25 cellular contexts compared by ENCODE assay signal in genomic region chr2:217806480-217806760, GRCh38.
DNase-seq lines count a peak whose midpoint lies in the region; ATAC-seq and TF ChIP-seq lines count a peak whose summit lies in the region.
"Had no signal": no experiment of that assay in that cellular context is flagged by ENCODE, and none has a peak within 500 bp of the region (broad histone marks: within the 10 kb centered on the region; RNA-seq: fewer than 3 reads in every experiment).

No MANE protein-coding gene starts in this region.

- H3K27ac ChIP-seq in subcutaneous abdominal adipose tissue (ENCODE audit: low read depth, low read length) = peak overlapping the region; percentile 47
- H3K27ac ChIP-seq: body of pancreas, epithelial cell of prostate, VCaP had no signal

- H3K36me3 ChIP-seq in adipocyte (ENCODE audit: control insufficient read depth, insufficient read depth, low read length, severe bottlenecking) = peaks cover 92% of the 10 kb centered on the region
- peaks cover 14 to 98% (median 97%) of the 10 kb centered on the region in 5 donors for H3K36me3 ChIP-seq in subcutaneous abdominal adipose tissue (ENCODE audit: control insufficient read depth in 5 of 5, insufficient read depth in 5 of 5, low read length in 5 of 5)

- intact Hi-C loops in left cardiac atrium (cut with DNase I) = no loop called here

- H3K27me3 ChIP-seq in adipocyte (replicated peaks; ENCODE audit: control insufficient read depth, insufficient read depth, low read length) (no peaks in the 10 kb centered on the region), subcutaneous abdominal adipose tissue (ENCODE audit: control insufficient read depth in 5 of 5, insufficient read depth in 4 of 5, low read length in 5 of 5) (no peaks in the 10 kb centered on the region)
- H3K27me3 ChIP-seq: body of pancreas had no signal

- H3K4me3 ChIP-seq in adipocyte (ENCODE audit: low read length) = no peak overlapping the region
- no peak overlapping the region for H3K4me3 ChIP-seq in subcutaneous abdominal adipose tissue (ENCODE audit: low read depth in 1 of 5, low read length in 5 of 5)
- H3K4me3 ChIP-seq: body of pancreas had no signal

- H3K4me1 Mint-ChIP-seq in nephron = peaks cover 46% of the 10 kb centered on the region
- H3K4me1 Mint-ChIP-seq: activated naive CD8-positive, alpha-beta T cell treated with anti-CD3 and anti-CD28 coated beads, Interleukin-2, amount 50 U/mL, for 24 hours had no signal

- H3K27me3 Mint-ChIP-seq in nephron (ENCODE audit: low read depth) = no peaks in the 10 kb centered on the region

- no peak overlapping the region for H3K4me3 Mint-ChIP-seq in nephron
- H3K4me3 Mint-ChIP-seq: activated naive CD8-positive, alpha-beta T cell treated with anti-CD3 and anti-CD28 coated beads, Interleukin-2, amount 50 U/mL, for 24 hours; naive thymus-derived CD8-positive, alpha-beta T cell; stimulated activated memory B cell treated with anti-CD40 and anti-IgM and Interleukin-4, amounts not matched to agents 10 μg/mL and 1 μg/mL and 100 μg/mL, for 72 hours had no signal

- peaks cover 26% of the 10 kb centered on the region for H3K4me1 ChIP-seq in adipocyte (ENCODE audit: control insufficient read depth, insufficient read depth, low read length)
- peaks cover 3 to 61% (median 53%) of the 10 kb centered on the region in 5 donors for H3K4me1 ChIP-seq in subcutaneous abdominal adipose tissue (ENCODE audit: control insufficient read depth in 5 of 5, insufficient read depth in 5 of 5, low read length in 5 of 5)
- H3K4me1 ChIP-seq: body of pancreas had no signal

- H3K9ac ChIP-seq in adipocyte (ENCODE audit: low read length) (peak overlapping the region; percentile 5), subcutaneous abdominal adipose tissue (ENCODE audit: low read length in 5 of 5) (peak overlapping the region in 2 of 5 donors; percentile 4 to 18)

- peaks cover 44% of the 10 kb centered on the region for H3K36me3 Mint-ChIP-seq in nephron (ENCODE audit: low read depth)
- H3K36me3 Mint-ChIP-seq: naive thymus-derived CD8-positive, alpha-beta T cell; stimulated activated memory B cell treated with anti-CD40 and anti-IgM and Interleukin-4, amounts not matched to agents 10 μg/mL and 1 μg/mL and 100 μg/mL, for 72 hours had no signal

- DNase-seq in adipocyte (ENCODE audit: low read depth) (no peak), left cardiac atrium (peak; percentile 22), NCI-H2227 treated with DMSO at 0.1 percent for 48 hours (lab: John Stamatoyannopoulos, UW) (no peak), OCI-M2 (lab: John Stamatoyannopoulos, UW; ENCODE audit: unreplicated experiment) (no peak), DMS153 (lab: John Stamatoyannopoulos, UW) (no peak), D341Med (ENCODE audit: low spot score) (no peak)
- DNase-seq: ACHN; activated CD4-positive, alpha-beta T cell treated with anti-CD3 and anti-CD28 coated beads for 48 hours; activated gamma-delta T cell treated with Interleukin-2 at 50 U/mL for 16 hours; activated naive CD8-positive, alpha-beta T cell treated with anti-CD3 and anti-CD28 coated beads, Interleukin-2, amount 50 U/mL, for 24 hours; activated T-cell treated with anti-CD3 and anti-CD28 coated beads, Interleukin-2, amount 50 U/mL, for 1 hour; DMS53; head of caudate nucleus; IMR-90; kidney glomerular epithelial cell; naive thymus-derived CD8-positive, alpha-beta T cell; NCI-H1694; stimulated activated CD4-positive, alpha-beta T cell treated with anti-CD3 and anti-CD28 coated beads, Interleukin-4, amount 100 ng/mL, for 24 hours; T-helper 2 cell had no signal

- peak in 1 of 2 donors; percentile 5 for ATAC-seq in left cardiac atrium
- ATAC-seq: activated naive CD8-positive, alpha-beta T cell treated with anti-CD3 and anti-CD28 coated beads, Interleukin-2, amount 50 U/mL, for 24 hours; body of pancreas; naive thymus-derived CD8-positive, alpha-beta T cell; stimulated activated memory B cell treated with anti-CD40 and anti-IgM and Interleukin-4, amounts not matched to agents 10 μg/mL and 1 μg/mL and 100 μg/mL, for 72 hours had no signal

- TF ChIP-seq CTCF in nephron (IDR thresholded peaks at IDR 0.05; ENCODE audit: unreplicated experiment in 3 of 3) = no peak

- no peaks in the 10 kb centered on the region for H3K9me3 ChIP-seq in adipocyte (ENCODE audit: control insufficient read depth, low read length)
- no peaks in the 10 kb centered on the region for H3K9me3 ChIP-seq in subcutaneous abdominal adipose tissue (ENCODE audit: control insufficient read depth in 5 of 5, low read length in 5 of 5)
- H3K9me3 ChIP-seq: body of pancreas had no signal

- H3K9me3 Mint-ChIP-seq in nephron = no peaks in the 10 kb centered on the region
- H3K9me3 Mint-ChIP-seq: activated naive CD8-positive, alpha-beta T cell treated with anti-CD3 and anti-CD28 coated beads, Interleukin-2, amount 50 U/mL, for 24 hours; naive thymus-derived CD8-positive, alpha-beta T cell had no signal

- peak overlapping the region; percentile 8 to 48 (median 46) for H3K27ac Mint-ChIP-seq in nephron
- H3K27ac Mint-ChIP-seq: activated naive CD8-positive, alpha-beta T cell treated with anti-CD3 and anti-CD28 coated beads, Interleukin-2, amount 50 U/mL, for 24 hours; stimulated activated memory B cell treated with anti-CD40 and anti-IgM and Interleukin-4, amounts not matched to agents 10 μg/mL and 1 μg/mL and 100 μg/mL, for 72 hours had no signal
